Comparison of ENCODE assay signal across 21 cellular contexts in the genomic region with DNA sequence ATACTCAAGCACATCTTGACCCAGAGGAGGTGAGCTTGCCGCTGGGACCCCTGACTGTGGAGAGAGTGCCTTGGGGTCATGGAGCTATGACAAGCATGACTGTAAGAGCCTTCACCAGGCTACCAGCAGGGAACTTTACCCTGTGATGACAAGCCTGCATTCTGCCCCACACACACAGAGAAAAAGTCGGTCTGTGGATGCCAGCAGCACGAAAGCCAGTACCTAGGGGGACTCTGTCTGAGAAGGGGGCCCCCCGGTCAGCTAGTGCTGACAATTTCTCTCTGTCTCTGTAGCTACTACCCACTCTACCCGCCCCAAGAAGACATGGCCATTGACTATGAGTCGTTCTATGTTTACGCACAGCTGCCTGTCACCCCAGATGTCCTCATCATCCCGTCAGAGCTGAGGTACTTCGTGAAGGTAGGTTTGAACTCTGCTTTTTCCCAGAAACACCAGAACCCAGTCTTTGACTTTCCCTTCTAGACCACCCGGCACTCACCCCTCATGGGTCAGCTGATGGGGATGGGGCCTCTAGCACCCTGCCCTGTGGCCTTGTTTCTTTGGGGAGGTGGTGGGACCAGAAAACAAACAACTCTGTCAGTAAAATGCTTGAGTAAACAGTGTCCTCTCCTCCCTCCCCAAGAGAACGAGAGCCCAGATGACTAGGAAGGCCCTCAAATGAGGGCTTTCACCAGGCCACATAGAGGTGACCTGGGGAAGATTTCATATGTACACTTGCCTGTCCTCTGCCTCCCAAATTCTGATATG. TPM values are rescaled to one million over a fixed set of nuclear protein-coding genes. Genes with fewer than 3 reads are reported as not detected.
A peak's percentile ranks its signal among the peaks of the same experiment; 100 is the strongest.
DNase-seq lines count a peak whose midpoint lies in the region; ATAC-seq and TF ChIP-seq lines count a peak whose summit lies in the region.
"Had no signal": no experiment of that assay in that cellular context is flagged by ENCODE, and none has a peak within 500 bp of the region (broad histone marks: within the 10 kb centered on the region; RNA-seq: fewer than 3 reads in every experiment).

No MANE protein-coding gene starts in this region.

- no peak overlapping the region for H3K4me3 Mint-ChIP-seq in activated T-cell treated with anti-CD3 and anti-CD28 coated beads, Interleukin-2, amount 50 U/mL, for 24 hours
- H3K4me3 Mint-ChIP-seq in osteocyte (ENCODE audit: unreplicated experiment): no peak overlapping the region
- H3K4me3 Mint-ChIP-seq in type B pancreatic cell: peak overlapping the region; percentile 69
- H3K4me3 Mint-ChIP-seq: HFFc6; T-helper 1 cell treated with Interleukin-12 subunit alpha and Interleukin-12 subunit beta and Interleukin-4 antibody, amounts not matched to agents 30 μg/mL and 1 μg/mL, for 36 hours had no signal

- H3K27ac Mint-ChIP-seq in activated T-cell treated with anti-CD3 and anti-CD28 coated beads, Interleukin-2, amount 50 U/mL, for 24 hours: peak overlapping the region; percentile 41
- H3K27ac Mint-ChIP-seq in osteocyte (ENCODE audit: unreplicated experiment) (peak overlapping the region; percentile 21), type B pancreatic cell (peak overlapping the region; percentile 99)
- H3K27ac Mint-ChIP-seq: HFFc6; T-helper 1 cell treated with Interleukin-12 subunit alpha and Interleukin-12 subunit beta and Interleukin-4 antibody, amounts not matched to agents 30 μg/mL and 1 μg/mL, for 36 hours had no signal

- peak overlapping the region; percentile 50 for H3K27ac ChIP-seq in fibroblast of lung (ENCODE audit: insufficient read depth, low read length)

- no peaks in the 10 kb centered on the region for H3K9me3 Mint-ChIP-seq in activated T-cell treated with anti-CD3 and anti-CD28 coated beads, Interleukin-2, amount 50 U/mL, for 24 hours
- H3K9me3 Mint-ChIP-seq in osteocyte (ENCODE audit: unreplicated experiment) (no peaks in the 10 kb centered on the region), type B pancreatic cell (no peaks in the 10 kb centered on the region)
- H3K9me3 Mint-ChIP-seq: HFFc6; T-helper 1 cell treated with Interleukin-12 subunit alpha and Interleukin-12 subunit beta and Interleukin-4 antibody, amounts not matched to agents 30 μg/mL and 1 μg/mL, for 36 hours had no signal

- no peak overlapping the region for H3K4me2 ChIP-seq in fibroblast of lung (ENCODE audit: extremely low read depth, insufficient read depth, low read length)

- peaks cover 10% of the 10 kb centered on the region for H3K36me3 ChIP-seq in fibroblast of lung (ENCODE audit: control insufficient read depth, insufficient read depth, low read length)

- no peak for DNase-seq in activated T-cell treated with anti-CD3 and anti-CD28 coated beads, Interleukin-2, amount 50 U/mL, for 24 hours
- DNase-seq in activated T-cell treated with anti-CD3 and anti-CD28 coated beads, Interleukin-2, amount 50 U/mL, for 1 hour: no peak
- DNase-seq in fibroblast of lung (ENCODE audit: low read depth in 2 of 2): no peak
- no peak for DNase-seq in osteocyte (ENCODE audit: extremely low spot score, unreplicated experiment)
- DNase-seq in type B pancreatic cell (ENCODE audit: extremely low spot score, unreplicated experiment): no peak
- no peak for DNase-seq in A172 (ENCODE audit: low spot score)
- DNase-seq in activated effector memory CD4-positive, alpha-beta T cell treated with anti-CD3 and anti-CD28 coated beads, Interleukin-2, amount 50 U/mL, for 16 hours: no peak
- DNase-seq: 8988T; activated gamma-delta T cell treated with Interleukin-2 at 50 U/mL for 16 hours; amniotic stem cell; GF-D8; HFFc6; MG63; NCI-H146; NK-92 treated with Interleukin-12 subunit alpha and Interleukin-12 subunit beta, amount 100 ng/mL, for 24 hours; SHP77 treated with DMSO at 0.1 percent for 48 hours; stimulated activated CD4-positive, alpha-beta T cell treated with anti-CD3 and anti-CD28 coated beads, Interleukin-4, amount 100 ng/mL, for 1 hour had no signal

- no peak for ATAC-seq in GM18505 (IDR thresholded peaks at IDR 0.05; ENCODE audit: unreplicated experiment)

- H3K9me3 ChIP-seq in fibroblast of lung (ENCODE audit: control insufficient read depth, insufficient read depth, low read depth, low read length): no peaks in the 10 kb centered on the region
- H3K9me3 ChIP-seq: MG63 had no signal

- TF ChIP-seq POLR2A in GM18505 (IDR thresholded peaks at IDR 0.05; ENCODE audit: borderline replicate concordance, extremely low read depth, insufficient read depth, insufficient read length): no peak

- peaks cover 97% of the 10 kb centered on the region for H3K36me3 Mint-ChIP-seq in activated T-cell treated with anti-CD3 and anti-CD28 coated beads, Interleukin-2, amount 50 U/mL, for 24 hours (ENCODE audit: low read depth)
- peaks cover 9% of the 10 kb centered on the region for H3K36me3 Mint-ChIP-seq in osteocyte (ENCODE audit: unreplicated experiment)
- peaks cover 13% of the 10 kb centered on the region for H3K36me3 Mint-ChIP-seq in type B pancreatic cell

- no peak overlapping the region for H3K4me3 ChIP-seq in fibroblast of lung (replicated peaks in 1 of 4; ENCODE audit: control extremely low read depth in 1 of 4, insufficient read depth in 1 of 4, low read depth in 3 of 4, low read length in 4 of 4)
- H3K4me3 ChIP-seq: MG63 had no signal

- H3K79me2 ChIP-seq in fibroblast of lung (ENCODE audit: control insufficient read depth, insufficient read depth, low read length): no peaks in the 10 kb centered on the region

- no peaks in the 10 kb centered on the region for H3K27me3 Mint-ChIP-seq in activated T-cell treated with anti-CD3 and anti-CD28 coated beads, Interleukin-2, amount 50 U/mL, for 24 hours
- H3K27me3 Mint-ChIP-seq in osteocyte (ENCODE audit: unreplicated experiment) (no peaks in the 10 kb centered on the region), type B pancreatic cell (no peaks in the 10 kb centered on the region)

- no peaks in the 10 kb centered on the region for H4K20me1 ChIP-seq in fibroblast of lung (ENCODE audit: control insufficient read depth, extremely low read depth, insufficient read depth, low read length)

- peaks cover 46% of the 10 kb centered on the region for H3K4me1 ChIP-seq in fibroblast of lung (ENCODE audit: control insufficient read depth, extremely low read depth, insufficient read depth, low read length)

- H2AFZ ChIP-seq in fibroblast of lung (ENCODE audit: low read length): no peak overlapping the region

- no peak for TF ChIP-seq CTCF in fibroblast of lung (conservative IDR thresholded peaks at IDR 0.05 in 1 of 2, IDR thresholded peaks at IDR 0.05 in 1 of 2; ENCODE audit: low read depth in 1 of 2, low read length in 2 of 2)
- TF ChIP-seq CTCF in osteocyte (IDR thresholded peaks at IDR 0.05): no peak
- TF ChIP-seq CTCF in type B pancreatic cell (conservative IDR thresholded peaks at IDR 0.05): no peak

- no peak overlapping the region for H3K9ac ChIP-seq in fibroblast of lung (ENCODE audit: insufficient read depth, low read length)

- H3K27me3 ChIP-seq in fibroblast of lung (ENCODE audit: control insufficient read depth, insufficient read depth, low read length): no peaks in the 10 kb centered on the region
- H3K27me3 ChIP-seq: MG63 had no signal

- no peaks in the 10 kb centered on the region for H3K4me1 Mint-ChIP-seq in activated T-cell treated with anti-CD3 and anti-CD28 coated beads, Interleukin-2, amount 50 U/mL, for 24 hours (ENCODE audit: low read depth)
- H3K4me1 Mint-ChIP-seq in osteocyte (ENCODE audit: unreplicated experiment): peaks cover 46% of the 10 kb centered on the region
- H3K4me1 Mint-ChIP-seq in type B pancreatic cell (ENCODE audit: unreplicated experiment): peaks cover 24% of the 10 kb centered on the region

RNA-seq across cellular contexts. Expression of gene CDC42EP2, which starts 18.9 kb away (rescaled TPM):
- total RNA-seq in fibroblast of lung: 12.3 and 25.6 TPM in 2 replicates
- 31.7 and 48.4 TPM in 2 replicates for polyA plus RNA-seq in fibroblast of lung
- 56.1 and 78.8 TPM in 2 replicates for polyA plus RNA-seq in fibroblast of lung (2012)
- 164 and 172 TPM in 2 replicates for polyA minus RNA-seq in fibroblast of lung (ENCODE audit: low replicate concordance)
- 20.7 and 23.1 TPM in 2 replicates for total RNA-seq in osteocyte
- total RNA-seq in type B pancreatic cell (ENCODE audit: low replicate concordance): 9.4 and 12.9 TPM in 2 replicates
- 1.7 and 5.3 TPM in 2 replicates for total RNA-seq in A172 (2014; rRNA removed; shearing (Covaris generic))
- total RNA-seq: mononuclear cell had no signal

RNA-seq across cellular contexts. Expression of gene POLA2, which starts 34.0 kb away (rescaled TPM):
- total RNA-seq in fibroblast of lung (1.0 and 2.8 TPM in 2 replicates), osteocyte (5.9 and 9.3 TPM in 2 replicates), type B pancreatic cell (ENCODE audit: low replicate concordance) (18.4 and 32.4 TPM in 2 replicates)
- 9.8 and 33.6 TPM in 2 replicates for polyA plus RNA-seq in fibroblast of lung
- polyA plus RNA-seq in fibroblast of lung (2012): 6.7 and 20.1 TPM in 2 replicates
- polyA minus RNA-seq in fibroblast of lung (ENCODE audit: low replicate concordance): 14.6 and 53.5 TPM in 2 replicates
- total RNA-seq in A172 (2014; rRNA removed; shearing (Covaris generic)): 14.2 and 18.1 TPM in 2 replicates

RNA-seq across cellular contexts. Expression of gene DPF2, which starts 37.9 kb away (rescaled TPM):
- 37.5 and 42.9 TPM in 2 replicates for total RNA-seq in fibroblast of lung
- 55.1 and 76.4 TPM in 2 replicates for polyA plus RNA-seq in fibroblast of lung
- 38.3 and 46.3 TPM in 2 replicates for polyA plus RNA-seq in fibroblast of lung (2012)
- 95.3 and 148 TPM in 2 replicates for polyA minus RNA-seq in fibroblast of lung (ENCODE audit: low replicate concordance)
- 57.7 and 74.9 TPM in 2 replicates for total RNA-seq in osteocyte
- 64.7 and 85.5 TPM in 2 replicates for total RNA-seq in type B pancreatic cell (ENCODE audit: low replicate concordance)
- total RNA-seq in A172 (2014; rRNA removed; shearing (Covaris generic)): 37.9 and 57.0 TPM in 2 replicates

RNA-seq across cellular contexts. Expression of gene TIGD3, which starts 58.8 kb away (rescaled TPM):
- total RNA-seq in fibroblast of lung (under 0.01 and 0.17 TPM in 2 replicates), osteocyte (0.16 and 0.24 TPM in 2 replicates), type B pancreatic cell (ENCODE audit: low replicate concordance) (1.2 and 1.3 TPM in 2 replicates)
- polyA plus RNA-seq in fibroblast of lung: 0.03 TPM in 1 of 2 replicates, not detected in the other
- 0.07 and 0.08 TPM in 2 replicates for polyA plus RNA-seq in fibroblast of lung (2012)
- polyA minus RNA-seq in fibroblast of lung (ENCODE audit: low replicate concordance): not detected in 2 replicates
- 2.0 and 3.5 TPM in 2 replicates for total RNA-seq in A172 (2014; rRNA removed; shearing (Covaris generic))
- total RNA-seq: skeletal muscle tissue had no signal

Comparison
In these comparisons a context has a peak if more than half of its experiments do, and no peak if none do; other contexts are left out.
1. H3K27ac Mint-ChIP-seq: peak in every context shown above with its lines; median percentile 99 in type B pancreatic cell; 41 in activated T-cell treated with anti-CD3 and anti-CD28 coated beads, Interleukin-2, amount 50 U/mL, for 24 hours; 21 in osteocyte.